8 cellular contexts compared by ENCODE assay signal in the genomic region with DNA sequence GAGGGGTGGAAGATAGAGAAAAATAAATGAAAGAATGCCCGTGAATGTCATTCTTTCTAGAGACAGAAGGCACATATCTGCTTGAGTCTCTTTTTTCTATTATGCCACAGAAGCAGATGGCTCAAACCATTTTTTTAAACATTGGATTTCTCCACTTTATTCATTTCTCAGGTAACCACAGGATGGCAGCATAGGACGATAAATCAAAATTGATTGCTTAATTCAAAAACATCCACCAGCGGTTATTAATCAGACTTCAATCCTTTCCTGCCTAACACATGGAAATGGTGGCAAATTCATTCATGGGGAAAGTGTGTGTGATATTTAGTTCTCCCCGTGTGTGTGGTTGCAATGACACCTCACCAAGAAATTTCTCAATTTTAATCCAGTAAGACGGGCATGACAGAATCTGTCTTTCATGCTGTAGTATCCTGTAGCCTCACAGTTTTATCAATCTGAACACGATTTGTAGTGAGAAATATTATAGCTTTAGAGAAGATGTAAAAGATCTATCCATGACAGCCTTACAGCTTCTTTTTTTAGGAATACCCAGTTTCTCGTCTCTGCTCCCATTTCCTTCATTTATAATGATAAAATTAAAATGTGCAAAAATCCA.
DNase-seq lines count a peak whose midpoint lies in the region; ATAC-seq, FAIRE-seq and TF ChIP-seq lines count a peak whose summit lies in the region.

No MANE protein-coding gene starts in this region.

- ATAC-seq in GM18511 (IDR thresholded peaks at IDR 0.05; ENCODE audit: unreplicated experiment), result no peak
- no peak for ATAC-seq in HG03439 (IDR thresholded peaks at IDR 0.05; ENCODE audit: unreplicated experiment)

- WGBS in H9 (ENCODE audit: extremely low coverage, insufficient read length, low lambda C conversion rate), result no CpG with 5 or more reads among the region's 7 CpGs

- H3K4ac ChIP-seq in H9 (ENCODE audit: low read depth, low read length), result no peak overlapping the region

- no peaks in the 10 kb centered on the region for H3K23me2 ChIP-seq in H9 (ENCODE audit: insufficient read length, low read depth, low read length, poor library complexity, severe bottlenecking)

- DNase-seq in H9 (no peak), NCI-H2171 (lab: John Stamatoyannopoulos, UW) (peak; percentile 57), bronchial epithelial cell (ENCODE audit: low read depth) (peak; percentile 77), osteoblast (ENCODE audit: insufficient read length, low spot score, missing footprints) (no peak), GOT3 (lab: John Stamatoyannopoulos, UW) (no peak), GM03348 (ENCODE audit: low spot score) (no peak)

- H4K20me1 ChIP-seq in H9 (ENCODE audit: control insufficient read depth, insufficient read depth, insufficient read length), result no peaks in the 10 kb centered on the region
- no peaks in the 10 kb centered on the region for H4K20me1 ChIP-seq in osteoblast (ENCODE audit: insufficient read depth, low read length)

- no peak overlapping the region for H3T11ph ChIP-seq in H9 (ENCODE audit: low read length)

- H2BK5ac ChIP-seq in H9 (ENCODE audit: insufficient read length, low read length), result no peak overlapping the region

- no peak overlapping the region for H3K4me3 ChIP-seq in bronchial epithelial cell (ENCODE audit: low read depth, low read length)
- no peak overlapping the region for H3K4me3 ChIP-seq in osteoblast (ENCODE audit: insufficient read depth, low read length)

- no peak overlapping the region for H3K14ac ChIP-seq in H9 (ENCODE audit: insufficient read depth, low read length)

- H3K56ac ChIP-seq in H9 (ENCODE audit: insufficient read length, low read depth, low read length), result no peak overlapping the region

- H3K9ac ChIP-seq in H9 (ENCODE audit: extremely low read depth, insufficient read length, low read length), result no peak overlapping the region

- H2BK20ac ChIP-seq in H9 (ENCODE audit: low read depth, low read length, poor library complexity, severe bottlenecking), result no peak overlapping the region

- no peak overlapping the region for H3K23ac ChIP-seq in H9 (ENCODE audit: insufficient read length, low read depth, low read length)

- H3K27ac ChIP-seq in H9 (ENCODE audit: insufficient read length, low read depth, low read length) (no peak overlapping the region), osteoblast (ENCODE audit: low read depth, low read length) (no peak overlapping the region)

- no peak overlapping the region for H3K18ac ChIP-seq in H9 (ENCODE audit: insufficient read length, low read depth, low read length)

- no peaks in the 10 kb centered on the region for H3K4me1 ChIP-seq in H9 (ENCODE audit: insufficient read depth, low read length)
- H3K4me1 ChIP-seq in osteoblast (ENCODE audit: insufficient read depth, low read length), result no peaks in the 10 kb centered on the region

- H2BK120ac ChIP-seq in H9 (ENCODE audit: low read depth, low read length, poor library complexity, severe bottlenecking), result no peak overlapping the region

- H3K79me1 ChIP-seq in H9 (ENCODE audit: insufficient read depth, low read depth, low read length, poor library complexity, severe bottlenecking), result no peaks in the 10 kb centered on the region

- H3K27ac Mint-ChIP-seq in H9, result no peak overlapping the region

- H2AFZ ChIP-seq in H9 (ENCODE audit: low read length), result no peak overlapping the region
- H2AFZ ChIP-seq in osteoblast (ENCODE audit: low read length), result no peak overlapping the region

- peak; percentile 67 for TF ChIP-seq CTCF in H9 (conservative IDR thresholded peaks at IDR 0.05)
- peak; percentile 35 for TF ChIP-seq CTCF in bronchial epithelial cell (IDR thresholded peaks at IDR 0.05; ENCODE audit: insufficient read depth, low read length, severe bottlenecking)
- TF ChIP-seq CTCF in osteoblast (IDR thresholded peaks at IDR 0.05; ENCODE audit: extremely low read depth, low read depth, low read length), result peak; percentile 27

- no peaks in the 10 kb centered on the region for H3K27me3 Mint-ChIP-seq in H9 (ENCODE audit: low read depth)

- H2BK12ac ChIP-seq in H9 (ENCODE audit: insufficient read length, low read depth, low read length), result no peak overlapping the region

- no peak overlapping the region for H4K5ac ChIP-seq in H9 (ENCODE audit: insufficient read length, low read depth, low read length)

- H3K4me2 ChIP-seq in H9 (ENCODE audit: insufficient read depth, insufficient read length, low read length), result no peak overlapping the region
- H3K4me2 ChIP-seq in osteoblast (ENCODE audit: insufficient read depth, low read length), result no peak overlapping the region

- no peak overlapping the region for H4K91ac ChIP-seq in H9 (ENCODE audit: insufficient read length, low read depth, low read length)

- FAIRE-seq in bronchial epithelial cell (lab: Jason Lieb, UNC), result no peak

- H3K27me3 ChIP-seq in H9 (ENCODE audit: insufficient read depth, low read length), result no peaks in the 10 kb centered on the region
- H3K27me3 ChIP-seq in bronchial epithelial cell (ENCODE audit: control insufficient read depth, insufficient read depth, low read length), result peaks cover 1% of the 10 kb centered on the region
- no peaks in the 10 kb centered on the region for H3K27me3 ChIP-seq in osteoblast (ENCODE audit: insufficient read depth, low read length)

- H3K4me1 Mint-ChIP-seq in H9, result peaks cover 0 to 2% of the 10 kb centered on the region in 2 experiments; a peak in 1 of 4 replicates

- no peaks in the 10 kb centered on the region for H3K79me2 ChIP-seq in H9 (ENCODE audit: insufficient read depth, low read length)
- no peaks in the 10 kb centered on the region for H3K79me2 ChIP-seq in osteoblast (ENCODE audit: insufficient read depth, low read length)

- no peak overlapping the region for H4K8ac ChIP-seq in H9 (replicated peaks; ENCODE audit: insufficient read length, low read depth, low read length)

- H2AK5ac ChIP-seq in H9 (ENCODE audit: insufficient read length, low read length), result no peak overlapping the region

- H3K4me3 Mint-ChIP-seq in H9, result no peak overlapping the region

- no peaks in the 10 kb centered on the region for H3K36me3 ChIP-seq in bronchial epithelial cell (ENCODE audit: control insufficient read depth, insufficient read depth, low read length)
- H3K36me3 ChIP-seq in osteoblast (ENCODE audit: insufficient read depth, low read length), result no peaks in the 10 kb centered on the region

- no peaks in the 10 kb centered on the region for H3K9me3 Mint-ChIP-seq in H9

- no peaks in the 10 kb centered on the region for H3K36me3 Mint-ChIP-seq in H9 (ENCODE audit: insufficient read depth in 1 of 3, low read depth in 3 of 3)

- H3K9me3 ChIP-seq in H9 (ENCODE audit: control insufficient read depth, low read depth, low read length) (no peaks in the 10 kb centered on the region), osteoblast (ENCODE audit: low read depth, low read length) (no peaks in the 10 kb centered on the region)

- no peak overlapping the region for H2BK15ac ChIP-seq in H9 (ENCODE audit: low read depth, low read length)

Comparison
In these comparisons a context has a peak if more than half of its experiments do, and no peak if none do; other contexts are left out.
1. DNase-seq: peak in NCI-H2171 (single experiment) and bronchial epithelial cell (single experiment); none in H9 (single experiment), osteoblast (single experiment), GOT3 (single experiment) and GM03348 (single experiment).
2. Peak in every context shown above with its lines, with median percentiles within 50 percentile points of each other: CTCF ChIP-seq.